Comparison of ENCODE assay signal across 1 cellular context in genomic region chr13:51221674-51222509, GRCh38.
TF ChIP-seq lines count a peak whose summit lies in the region.

FAM124A (plus strand) TSS chr13:51222398; CDS start chr13:51222502, 104 bp downstream.

TF ChIP-seq in HepG2, 621 proteins besides CTCF, POLR2A, EP300 and RAD21 (continued from another document):
- no peak for TF ChIP-seq ZNF609 (CRISPR knock-in tag; IDR thresholded peaks at IDR 0.05; ENCODE audit: borderline replicate concordance)
